Comparison of ENCODE assay signal across 26 cellular contexts in the genomic region with DNA sequence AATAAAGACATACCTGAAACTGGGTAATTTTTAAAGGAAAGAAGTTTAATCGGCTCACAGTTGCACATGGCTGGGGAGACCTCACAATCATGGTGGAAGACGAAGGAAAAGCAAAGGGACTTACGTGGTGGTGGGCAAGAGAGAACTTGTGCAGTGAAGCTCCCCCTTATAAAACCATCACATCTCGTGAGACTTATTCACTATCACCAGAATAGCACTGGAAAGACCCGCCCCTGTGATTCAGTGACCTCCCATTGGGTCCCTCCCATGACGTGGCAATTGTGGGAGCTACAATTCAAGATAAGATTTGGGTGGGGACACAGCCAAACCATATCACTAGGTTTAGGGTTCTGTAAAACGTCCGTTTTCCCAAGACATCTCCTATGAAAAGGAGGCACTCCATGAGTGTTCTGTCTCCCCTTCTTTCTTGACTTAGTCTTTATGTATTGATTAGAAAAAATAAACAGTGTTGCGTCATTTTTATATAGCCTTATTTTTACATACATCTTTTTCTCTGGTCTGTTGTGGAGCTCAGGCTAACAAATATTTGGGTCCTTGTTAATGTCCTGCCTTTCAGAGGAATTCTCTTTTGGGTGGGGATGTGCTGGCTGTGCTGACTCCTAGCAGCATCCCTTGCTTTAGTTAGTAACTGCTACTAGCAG.
"Had no signal": no experiment of that assay in that cellular context is flagged by ENCODE, and none has a peak within 500 bp of the region (broad histone marks: within the 10 kb centered on the region; RNA-seq: fewer than 3 reads in every experiment).

No MANE protein-coding gene starts in this region.

- H3K9me3 ChIP-seq: gastroesophageal sphincter, heart left ventricle, right lobe of liver, suprapubic skin, transverse colon, upper lobe of right lung, uterus had no signal

- FAIRE-seq: kidney, small intestine had no signal

- H3K27ac ChIP-seq: dorsolateral prefrontal cortex, gastroesophageal sphincter, heart left ventricle, hepatocyte, parathyroid adenoma, right lobe of liver, suprapubic skin, transverse colon, upper lobe of right lung, uterus had no signal

- H3K9ac ChIP-seq: parathyroid adenoma had no signal

- H3K27me3 ChIP-seq: dorsolateral prefrontal cortex, gastroesophageal sphincter, heart left ventricle, hepatocyte, right lobe of liver, suprapubic skin, transverse colon, upper lobe of right lung, uterus had no signal

- H3K4me1 ChIP-seq: parathyroid adenoma, uterus had no signal

- H3K9me3 Mint-ChIP-seq: stimulated activated naive CD8-positive, alpha-beta T cell treated with anti-CD3 and anti-CD28 coated beads, Interleukin-15, amount 100 ng/mL, for 72 hours had no signal

- ATAC-seq: esophagus mucosa; gastroesophageal sphincter; heart left ventricle; natural killer cell treated with Interleukin-12 subunit alpha and Interleukin-12 subunit beta and Interleukin-15 and Interleukin-18, amount 100 ng/mL, for 72 hours; stimulated activated naive CD8-positive, alpha-beta T cell treated with anti-CD3 and anti-CD28 coated beads, Interleukin-15, amount 100 ng/mL, for 72 hours; upper lobe of right lung had no signal

- H3K4me3 ChIP-seq: dorsolateral prefrontal cortex, gastroesophageal sphincter, heart left ventricle, hepatocyte, lung, right lobe of liver, suprapubic skin, transverse colon, upper lobe of right lung, uterus had no signal

- H3K4me2 ChIP-seq: hepatocyte had no signal

- H3K27ac Mint-ChIP-seq: progenitor cell of endocrine pancreas; stimulated activated naive CD8-positive, alpha-beta T cell treated with anti-CD3 and anti-CD28 coated beads, Interleukin-15, amount 100 ng/mL, for 72 hours had no signal

- DNase-seq: cortex of kidney; dorsolateral prefrontal cortex; effector CD4-positive, alpha-beta T cell; foreskin fibroblast; heart left ventricle; kidney; mesendoderm; naive B cell; right lobe of liver; small intestine; stimulated activated CD4-positive, alpha-beta T cell treated with anti-CD3 and anti-CD28 coated beads, Interleukin-15, amount 100 ng/mL, for 24 hours; stimulated activated CD4-positive, alpha-beta T cell treated with anti-CD3 and anti-CD28 coated beads, Interleukin-2, amount 100 ng/mL, for 48 hours; stimulated activated naive CD4-positive, alpha-beta T cell; stimulated activated naive CD8-positive, alpha-beta T cell treated with anti-CD3 and anti-CD28 coated beads, Interleukin-15, amount 100 ng/mL, for 72 hours; transverse colon; upper lobe of right lung; uterus had no signal

- H3K4me3 Mint-ChIP-seq: natural killer cell treated with Interleukin-12 subunit alpha and Interleukin-12 subunit beta and Interleukin-15 and Interleukin-18, amount 100 ng/mL, for 72 hours; neural crest cell; stimulated activated naive CD8-positive, alpha-beta T cell treated with anti-CD3 and anti-CD28 coated beads, Interleukin-15, amount 100 ng/mL, for 72 hours had no signal

- H2AFZ ChIP-seq: hepatocyte, parathyroid adenoma had no signal

- H3K36me3 ChIP-seq: uterus had no signal

- H3K27me3 Mint-ChIP-seq: naive B cell; natural killer cell treated with Interleukin-12 subunit alpha and Interleukin-12 subunit beta and Interleukin-15 and Interleukin-18, amount 100 ng/mL, for 72 hours; progenitor cell of endocrine pancreas; stimulated activated naive CD8-positive, alpha-beta T cell treated with anti-CD3 and anti-CD28 coated beads, Interleukin-15, amount 100 ng/mL, for 72 hours had no signal
